ENCODE assay signal across 16 cellular contexts in the genomic region with DNA sequence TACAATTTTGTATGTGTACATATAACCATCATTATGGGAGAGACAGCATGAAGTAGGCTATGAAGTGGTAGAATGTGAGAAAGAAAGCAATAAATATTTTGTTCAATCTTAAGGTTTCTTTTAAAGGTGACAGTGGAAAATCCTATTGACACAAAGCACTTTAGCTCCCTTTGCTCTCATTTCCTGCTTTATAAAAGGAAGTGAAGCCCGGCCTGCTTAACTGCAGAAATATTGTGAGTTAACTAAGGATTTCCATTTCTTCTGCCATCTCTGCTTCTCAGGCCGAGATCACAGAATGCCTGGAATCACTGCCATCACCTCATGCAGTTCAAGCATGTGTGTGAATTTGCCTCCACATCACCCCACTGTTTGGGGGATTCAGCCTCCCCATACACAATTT.
DNase-seq lines count a peak whose midpoint lies in the region; ATAC-seq and TF ChIP-seq lines count a peak whose summit lies in the region.
"Had no signal": no experiment of that assay in that cellular context is flagged by ENCODE, and none has a peak within 500 bp of the region (broad histone marks: within the 10 kb centered on the region; RNA-seq: fewer than 3 reads in every experiment).

No MANE protein-coding gene starts in this region.

- no peaks in the 10 kb centered on the region for H3K9me3 Mint-ChIP-seq in CD14-positive monocyte
- H3K9me3 Mint-ChIP-seq: central memory CD8-positive, alpha-beta T cell; naive thymus-derived CD4-positive, alpha-beta T cell had no signal

- H3K4me1 ChIP-seq in OCI-LY3 (ENCODE audit: low read length) (peaks cover 25% of the 10 kb centered on the region), lung (ENCODE audit: control insufficient read depth in 2 of 2, insufficient read depth in 2 of 2, low read length in 2 of 2) (peaks cover 3 to 13% of the 10 kb centered on the region in 2 donors)
- H3K4me1 ChIP-seq: Caco-2 had no signal

- no peak overlapping the region for H3K9ac ChIP-seq in OCI-LY3 (ENCODE audit: low read length)

- intact Hi-C loops in CD14-positive monocyte (cut with micrococcal nuclease) (loop anchor here (10.0 kb wide), 1 partner anchor 80 kb away; a partner anchor contains a TSS), sciatic nerve (cut with DNase I) (no loop called here)

- ATAC-seq in lung (ENCODE audit: insufficient read depth, low FRiP score) (no peak), sciatic nerve (no peak), HG03025 (IDR thresholded peaks at IDR 0.05; ENCODE audit: low FRiP score, unreplicated experiment) (no peak), HG03097 (IDR thresholded peaks at IDR 0.05; ENCODE audit: low FRiP score, unreplicated experiment) (no peak)
- ATAC-seq: naive thymus-derived CD4-positive, alpha-beta T cell; stimulated activated naive CD8-positive, alpha-beta T cell treated with anti-CD3 and anti-CD28 coated beads, Interleukin-15, Interleukin-2, amounts not matched to agents 100 U/mL and 50 U/mL, for 24 hours had no signal

- no peak for TF ChIP-seq CTCF in CD14-positive monocyte (IDR thresholded peaks at IDR 0.05)
- TF ChIP-seq CTCF in OCI-LY3 (IDR thresholded peaks at IDR 0.05; ENCODE audit: low read depth, low read length): no peak
- TF ChIP-seq CTCF in lung (IDR thresholded peaks at IDR 0.05; ENCODE audit: control extremely low read depth, extremely low read depth): no peak

- peak overlapping the region; percentile 42 to 94 (median 87) for H3K27ac Mint-ChIP-seq in CD14-positive monocyte
- H3K27ac Mint-ChIP-seq: activated naive CD8-positive, alpha-beta T cell had no signal

- H3K27me3 Mint-ChIP-seq in CD14-positive monocyte (ENCODE audit: low read depth in 3 of 3): no peaks in the 10 kb centered on the region
- H3K27me3 Mint-ChIP-seq: activated naive CD8-positive, alpha-beta T cell; central memory CD8-positive, alpha-beta T cell; naive thymus-derived CD4-positive, alpha-beta T cell had no signal

- H3K4me3 ChIP-seq in OCI-LY3 (ENCODE audit: low read length) (no peak overlapping the region), lung (no peak overlapping the region)
- H3K4me3 ChIP-seq: sigmoid colon had no signal

- H3K4me3 Mint-ChIP-seq in CD14-positive monocyte: peak overlapping the region in 1 of 2 donors; percentile 57
- H3K4me3 Mint-ChIP-seq: activated naive CD8-positive, alpha-beta T cell; central memory CD8-positive, alpha-beta T cell had no signal

- no peaks in the 10 kb centered on the region for H4K20me1 ChIP-seq in OCI-LY3 (ENCODE audit: insufficient read depth, low read length)

- H3K36me3 ChIP-seq in OCI-LY3 (replicated peaks; ENCODE audit: low read depth, low read length): no peaks in the 10 kb centered on the region
- H3K36me3 ChIP-seq in lung (ENCODE audit: control insufficient read depth in 2 of 2, insufficient read depth in 2 of 2, low read length in 2 of 2): no peaks in the 10 kb centered on the region

- H3K27ac ChIP-seq in OCI-LY3 (ENCODE audit: low read length) (no peak overlapping the region), lung (ENCODE audit: low read depth in 1 of 2, low read length in 1 of 2) (peak overlapping the region; percentile 10 to 69)

- H3K4me2 ChIP-seq in OCI-LY3 (ENCODE audit: low read length): peak overlapping the region; percentile 30

- WGBS in lung, 2 donors: 10 to 30% methylated on average over 2 of the region's 2 CpGs

- no peak for DNase-seq in CD14-positive monocyte (ENCODE audit: low spot score)
- DNase-seq in GDM1 (lab: John Stamatoyannopoulos, UW): peak; percentile 25
- no peak for DNase-seq in lung (ENCODE audit: low spot score)
- DNase-seq in sciatic nerve (ENCODE audit: low spot score): no peak
- DNase-seq: activated CD4-positive, alpha-beta T cell treated with anti-CD3 and anti-CD28 coated beads, Interleukin-2, amount 50 U/mL, for 48 hours; Caco-2; head of caudate nucleus; NCI-H2107; sigmoid colon; stimulated activated naive CD8-positive, alpha-beta T cell treated with anti-CD3 and anti-CD28 coated beads, Interleukin-15, Interleukin-2, amounts not matched to agents 100 U/mL and 50 U/mL, for 24 hours had no signal

- H3K36me3 Mint-ChIP-seq in CD14-positive monocyte: peaks cover 12 to 23% of the 10 kb centered on the region in 2 donors
- H3K36me3 Mint-ChIP-seq: activated naive CD8-positive, alpha-beta T cell had no signal

- no peak overlapping the region for H2AFZ ChIP-seq in OCI-LY3 (ENCODE audit: low read depth, low read length)

- H3K79me2 ChIP-seq in OCI-LY3 (ENCODE audit: low read length): no peaks in the 10 kb centered on the region

- H3K27me3 ChIP-seq in OCI-LY3 (ENCODE audit: low read depth, low read length) (no peaks in the 10 kb centered on the region), lung (ENCODE audit: control insufficient read depth, insufficient read depth) (no peaks in the 10 kb centered on the region)
- H3K27me3 ChIP-seq: sigmoid colon had no signal

- H3K4me1 Mint-ChIP-seq in CD14-positive monocyte: peaks cover 67% of the 10 kb centered on the region
- H3K4me1 Mint-ChIP-seq: central memory CD8-positive, alpha-beta T cell had no signal

- H3K9me3 ChIP-seq in OCI-LY3 (ENCODE audit: insufficient read depth, low read length) (no peaks in the 10 kb centered on the region), lung (ENCODE audit: control insufficient read depth in 2 of 2, insufficient read depth in 1 of 2, low read length in 1 of 2) (no peaks in the 10 kb centered on the region)
- H3K9me3 ChIP-seq: Caco-2, sigmoid colon had no signal
